Comparison of ENCODE assay signal across 8 cellular contexts in genomic region chr10:31318854-31319601, GRCh38. TPM values are rescaled to one million over a fixed set of nuclear protein-coding genes. Genes with fewer than 3 reads are reported as not detected.
DNase-seq lines count a peak whose midpoint lies in the region; ATAC-seq, FAIRE-seq and TF ChIP-seq lines count a peak whose summit lies in the region.

TSS of gene ZEB1 (plus strand) at chr10:31319216. CDS start at chr10:31319235, 19 bp downstream.

- ATAC-seq in GM18858 (IDR thresholded peaks at IDR 0.05; ENCODE audit: unreplicated experiment): peak; percentile 24
- peak; percentile 23 for ATAC-seq in HG03097 (IDR thresholded peaks at IDR 0.05; ENCODE audit: low FRiP score, unreplicated experiment)

- TF ChIP-seq CTCF in keratinocyte (optimal IDR thresholded peaks at IDR 0.05 in 1 of 3, IDR thresholded peaks at IDR 0.05 in 1 of 3, conservative IDR thresholded peaks at IDR 0.05 in 1 of 3; ENCODE audit: extremely low read depth in 1 of 3, insufficient read depth in 2 of 3, low read length in 3 of 3): peak in 2 of 3 experiments; percentile 4 to 57

- peak within 1 kb of the TSS; percentile 79 for H3K27ac ChIP-seq in keratinocyte (ENCODE audit: control insufficient read depth, insufficient read depth, low read length)

- peak within 1 kb of the TSS; percentile 96 for H3K4me2 ChIP-seq in keratinocyte (ENCODE audit: control insufficient read depth, extremely low read depth, insufficient read depth, low read depth, low read length)

- peak within 1 kb of the TSS; percentile 96 for H2AFZ ChIP-seq in keratinocyte (ENCODE audit: control insufficient read depth, low read length)

- DNase-seq in ACHN (peak; percentile 88), NCI-H2196 (lab: John Stamatoyannopoulos, UW; ENCODE audit: unreplicated experiment) (peak; percentile 77), keratinocyte (ENCODE audit: low read depth, low spot score) (peak; percentile 40)
- peak; percentile 90 for DNase-seq in activated CD4-positive, CD25-positive, alpha-beta regulatory T cell treated with anti-CD3 and anti-CD28 coated beads, Interleukin-2, amount 50 U/mL, for 16 hours (ENCODE audit: low read depth, low spot score)
- DNase-seq in central memory CD4-positive, alpha-beta T cell: peak; percentile 91
- peak; percentile 95 for DNase-seq in stimulated activated CD4-positive, alpha-beta T cell treated with anti-CD3 and anti-CD28 coated beads, Interleukin-15, amount 100 ng/mL, for 24 hours

- peaks cover 2% of the 10 kb centered on the region for H3K79me2 ChIP-seq in keratinocyte (ENCODE audit: control insufficient read depth, insufficient read depth, low read length)

- H3K4me3 ChIP-seq in keratinocyte (ENCODE audit: control insufficient read depth in 2 of 3, extremely low read depth in 1 of 3, insufficient read depth in 2 of 3, low read depth in 1 of 3, low read length in 3 of 3): peak within 1 kb of the TSS; percentile 91 to 98 (median 92)

- H4K20me1 ChIP-seq in keratinocyte (ENCODE audit: control insufficient read depth, extremely low read depth, insufficient read depth, low read length): no peaks in the 10 kb centered on the region

- H3K9me1 ChIP-seq in keratinocyte (ENCODE audit: control insufficient read depth, extremely low read depth, insufficient read depth, low read length): no peaks in the 10 kb centered on the region

- H3K36me3 ChIP-seq in keratinocyte (ENCODE audit: control insufficient read depth in 2 of 2, extremely low read depth in 1 of 2, insufficient read depth in 2 of 2, low read length in 2 of 2): no peaks in the 10 kb centered on the region

- no peaks in the 10 kb centered on the region for H3K9me3 ChIP-seq in keratinocyte (ENCODE audit: control insufficient read depth, low read depth, low read length)

- FAIRE-seq in keratinocyte (lab: Jason Lieb, UNC): peak; percentile 61

- in situ Hi-C loops in ACHN (cut with HindIII; ENCODE audit: low pct_ligation_motif_present, low pct_unique_long_range_greater_than_20kb, low sequenced_read_pairs): no loop called here

- dilution Hi-C loops in keratinocyte (cut with MboI; ENCODE audit: extremely low pct_ligation_motif_present, low sequenced_read_pairs): no loop called here

- peaks cover 22% of the 10 kb centered on the region for H3K27me3 ChIP-seq in keratinocyte (ENCODE audit: control insufficient read depth, extremely low read depth, insufficient read depth, low read length)

- H3K4me1 ChIP-seq in keratinocyte (ENCODE audit: control insufficient read depth, extremely low read depth, insufficient read depth, low read length): peaks cover 13% of the 10 kb centered on the region

- peak within 1 kb of the TSS; percentile 87 for H3K9ac ChIP-seq in keratinocyte (ENCODE audit: control insufficient read depth, extremely low read depth, insufficient read depth, low read length)

RNA-seq across cellular contexts. Expression of gene ZEB1, which starts in this region (rescaled TPM):
- polyA plus RNA-seq in keratinocyte: 0.32 to 0.96 TPM (median 0.70 TPM) in 3 replicates
- polyA plus RNA-seq in keratinocyte (2011; ENCODE audit: low read depth): 1.1 TPM
- 0.25 and 0.33 TPM in 2 replicates for polyA plus RNA-seq in keratinocyte (2011; cell fraction: cytosol; rRNA removed)
- 4.3 and 4.9 TPM in 2 replicates for polyA plus RNA-seq in keratinocyte (2011; cell fraction: nucleus; rRNA removed)
- polyA plus RNA-seq in keratinocyte (2012; ENCODE audit: low replicate concordance): 0.39 and 0.80 TPM in 2 replicates
- polyA minus RNA-seq in keratinocyte: 0.36 to 1.9 TPM (median 1.9 TPM) in 3 replicates
- not detected for polyA minus RNA-seq in keratinocyte (2011; cell fraction: cytosol; rRNA and poly(A)+ RNA removed)
- polyA minus RNA-seq in keratinocyte (2011; cell fraction: nucleus; rRNA and poly(A)+ RNA removed): 5.6 and 5.9 TPM in 2 replicates

Comparison
In these comparisons a context has a peak if more than half of its experiments do, and no peak if none do; other contexts are left out.
1. Peak in every context shown above with its lines: DNase-seq, ATAC-seq, H3K4me3 ChIP-seq and H3K27ac ChIP-seq.
2. DNase-seq: peak in every context shown above with its lines; median percentile 95 in stimulated activated CD4-positive, alpha-beta T cell treated with anti-CD3 and anti-CD28 coated beads, Interleukin-15, amount 100 ng/mL, for 24 hours; 91 in central memory CD4-positive, alpha-beta T cell; 90 in activated CD4-positive, CD25-positive, alpha-beta regulatory T cell treated with anti-CD3 and anti-CD28 coated beads, Interleukin-2, amount 50 U/mL, for 16 hours; 88 in ACHN; 77 in NCI-H2196; 40 in keratinocyte.